ENCODE assay signal across 8 cellular contexts in the genomic region with DNA sequence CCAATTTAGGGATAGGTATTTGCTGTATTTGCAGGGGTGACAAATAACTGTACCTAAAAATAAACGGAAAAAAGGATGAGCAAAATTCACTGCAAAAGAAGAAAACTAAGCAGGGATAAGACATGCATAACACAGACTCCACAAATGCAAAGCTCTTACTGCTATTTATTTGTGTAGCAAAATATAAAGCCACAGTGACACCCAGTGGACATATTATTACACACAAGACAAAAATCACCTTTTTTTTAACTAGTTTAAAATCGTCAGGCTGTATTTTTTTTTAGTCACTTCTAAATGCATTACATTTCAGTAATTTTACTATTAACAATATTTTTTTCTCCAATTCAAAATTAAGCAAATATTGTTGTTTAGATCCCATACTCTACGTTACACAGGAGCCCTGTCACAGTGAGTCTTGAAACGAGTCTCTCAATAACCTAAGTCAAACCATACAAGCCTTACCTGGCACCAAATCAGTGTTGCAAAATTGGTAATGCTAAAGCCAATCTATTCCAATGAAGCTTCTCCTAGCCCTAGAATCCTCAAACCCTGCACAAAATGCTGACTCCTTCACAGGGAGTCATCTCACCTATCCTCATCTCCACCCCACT. TPM values are rescaled to one million over a fixed set of nuclear protein-coding genes. Genes with fewer than 3 reads are reported as not detected.
A peak's percentile ranks its signal among the peaks of the same experiment; 100 is the strongest.
DNase-seq lines count a peak whose midpoint lies in the region; ATAC-seq, FAIRE-seq and TF ChIP-seq lines count a peak whose summit lies in the region.

No MANE protein-coding gene starts in this region.

- POLR2A ChIA-PET in activated B cell treated with CpG ODN at 0.5 μM for 24 hours (lab: Charles Lee) = interaction anchor here (1.0 kb wide), 1 partner anchor 108 kb away, joined by 5 read pairs; a partner anchor contains a TSS

- intact Hi-C loops in activated B cell treated with CpG ODN at 0.5 μM for 24 hours (cut with micrococcal nuclease) = loop anchor here (1.0 to 5.0 kb wide), 5 partner anchors 210 to 1805 kb away; no protein-coding TSS in a partner anchor
- intact Hi-C loops in left ventricle myocardium superior (cut with micrococcal nuclease) = loop anchor here (10.0 kb wide), 3 partner anchors 213 to 1683 kb away; no protein-coding TSS in a partner anchor

- no peak overlapping the region for H3K27ac Mint-ChIP-seq in activated B cell treated with CpG ODN at 0.5 μM for 24 hours
- H3K27ac Mint-ChIP-seq in activated naive CD8-positive, alpha-beta T cell treated with anti-CD3 and anti-CD28 coated beads, Interleukin-2, amount 50 U/mL, for 24 hours = no peak overlapping the region

- peak; percentile 47 for ATAC-seq in activated B cell treated with CpG ODN at 0.5 μM for 24 hours (ENCODE audit: low read depth)
- ATAC-seq in left ventricle myocardium superior = peak; percentile 40
- no peak for ATAC-seq in activated naive CD8-positive, alpha-beta T cell treated with anti-CD3 and anti-CD28 coated beads, Interleukin-2, amount 50 U/mL, for 24 hours
- ATAC-seq in HG03159 (IDR thresholded peaks at IDR 0.05; ENCODE audit: unreplicated experiment) = no peak

- peaks cover 47% of the 10 kb centered on the region for H3K36me3 Mint-ChIP-seq in activated B cell treated with CpG ODN at 0.5 μM for 24 hours (ENCODE audit: low read depth)
- H3K36me3 Mint-ChIP-seq in activated naive CD8-positive, alpha-beta T cell treated with anti-CD3 and anti-CD28 coated beads, Interleukin-2, amount 50 U/mL, for 24 hours (ENCODE audit: low read depth) = peaks cover 19% of the 10 kb centered on the region

- CTCF ChIA-PET in activated B cell treated with CpG ODN at 0.5 μM for 24 hours (lab: Charles Lee) = interaction anchor here (0.6 to 3.1 kb wide), 11 partner anchors 9 to 1682 kb away, joined by 3 to 21 read pairs (median 4); a partner anchor contains a TSS

- DNase-seq in D721Med (ENCODE audit: insufficient read length, low spot score) (no peak), GM20000 (ENCODE audit: low spot score) (peak; percentile 25), MV-4-11 (lab: John Stamatoyannopoulos, UW) (peak; percentile 50), activated B cell treated with CpG ODN at 0.5 μM for 24 hours (no peak), left ventricle myocardium superior (no peak), superior temporal gyrus (ENCODE audit: extremely low spot score) (peak; percentile 82)
- no peak for DNase-seq in activated naive CD8-positive, alpha-beta T cell treated with anti-CD3 and anti-CD28 coated beads, Interleukin-2, amount 50 U/mL, for 24 hours

- H3K4me3 Mint-ChIP-seq in activated B cell treated with CpG ODN at 0.5 μM for 24 hours = no peak overlapping the region
- H3K4me3 Mint-ChIP-seq in activated naive CD8-positive, alpha-beta T cell treated with anti-CD3 and anti-CD28 coated beads, Interleukin-2, amount 50 U/mL, for 24 hours = no peak overlapping the region

- FAIRE-seq in D721Med (lab: Jason Lieb, UNC) = peak; percentile 97

- H3K4me1 Mint-ChIP-seq in activated B cell treated with CpG ODN at 0.5 μM for 24 hours = peaks cover 14% of the 10 kb centered on the region
- H3K4me1 Mint-ChIP-seq in activated naive CD8-positive, alpha-beta T cell treated with anti-CD3 and anti-CD28 coated beads, Interleukin-2, amount 50 U/mL, for 24 hours = peaks cover 2% of the 10 kb centered on the region

- TF ChIP-seq CTCF in D721Med (IDR thresholded peaks at IDR 0.05; ENCODE audit: insufficient read depth, missing control alignments) = peak; percentile 61
- TF ChIP-seq CTCF in GM20000 (IDR thresholded peaks at IDR 0.05; ENCODE audit: extremely low read depth, missing control alignments) = peak; percentile 37
- TF ChIP-seq CTCF in activated B cell treated with CpG ODN at 0.5 μM for 24 hours (IDR thresholded peaks at IDR 0.05) = no peak

- no peaks in the 10 kb centered on the region for H3K9me3 Mint-ChIP-seq in activated B cell treated with CpG ODN at 0.5 μM for 24 hours
- H3K9me3 Mint-ChIP-seq in activated naive CD8-positive, alpha-beta T cell treated with anti-CD3 and anti-CD28 coated beads, Interleukin-2, amount 50 U/mL, for 24 hours = no peaks in the 10 kb centered on the region

- H3K27me3 Mint-ChIP-seq in activated B cell treated with CpG ODN at 0.5 μM for 24 hours = no peaks in the 10 kb centered on the region
- H3K27me3 Mint-ChIP-seq in activated naive CD8-positive, alpha-beta T cell treated with anti-CD3 and anti-CD28 coated beads, Interleukin-2, amount 50 U/mL, for 24 hours = no peaks in the 10 kb centered on the region

RNA-seq across cellular contexts. Expression of a gene that starts 23.7 kb away (rescaled TPM):
- total RNA-seq in activated B cell treated with CpG ODN at 0.5 μM for 24 hours = 17.4 TPM in 2 replicates
- total RNA-seq in left ventricle myocardium superior = 5.9 TPM

RNA-seq across cellular contexts. Expression of a gene that starts 23.8 kb away (rescaled TPM):
- 1.9 and 2.6 TPM in 2 replicates for total RNA-seq in activated B cell treated with CpG ODN at 0.5 μM for 24 hours
- 0.50 TPM for total RNA-seq in left ventricle myocardium superior

Comparison
In these comparisons a context has a peak if more than half of its experiments do, and no peak if none do; other contexts are left out.
1. DNase-seq: peak in GM20000 (single experiment), MV-4-11 (single experiment) and superior temporal gyrus (single experiment); none in D721Med (single experiment), activated B cell treated with CpG ODN at 0.5 μM for 24 hours (single experiment), left ventricle myocardium superior (single experiment) and activated naive CD8-positive, alpha-beta T cell treated with anti-CD3 and anti-CD28 coated beads, Interleukin-2, amount 50 U/mL, for 24 hours (single experiment).
2. ATAC-seq: peak in activated B cell treated with CpG ODN at 0.5 μM for 24 hours (single experiment) and left ventricle myocardium superior (single experiment); none in activated naive CD8-positive, alpha-beta T cell treated with anti-CD3 and anti-CD28 coated beads, Interleukin-2, amount 50 U/mL, for 24 hours (single experiment) and HG03159 (single experiment).